ENCODE assay signal across 6 cellular contexts in genomic region chr6:135950709-135951108, GRCh38.
"Had no signal": no experiment of that assay in that cellular context is flagged by ENCODE, and none has a peak within 500 bp of the region (broad histone marks: within the 10 kb centered on the region; RNA-seq: fewer than 3 reads in every experiment).

No MANE protein-coding gene starts in this region.

- H3K4me1 Mint-ChIP-seq: IgD-negative memory B cell had no signal

- DNase-seq: GM23248, H9, HCEC 1CT had no signal

- H3K27me3 Mint-ChIP-seq: IgD-negative memory B cell had no signal

- H3K27ac ChIP-seq: GM23248, HL-60 had no signal

- H2AFZ ChIP-seq: GM23248 had no signal

- H3K4me3 Mint-ChIP-seq: H9, IgD-negative memory B cell had no signal

- H3K27ac Mint-ChIP-seq: H9, IgD-negative memory B cell had no signal

- ATAC-seq: HepG2 had no signal

- H3K36me3 Mint-ChIP-seq: IgD-negative memory B cell had no signal

- H3K4me3 ChIP-seq: GM23248 had no signal

- H3K9ac ChIP-seq: GM23248 had no signal
